In the genomic region with DNA sequence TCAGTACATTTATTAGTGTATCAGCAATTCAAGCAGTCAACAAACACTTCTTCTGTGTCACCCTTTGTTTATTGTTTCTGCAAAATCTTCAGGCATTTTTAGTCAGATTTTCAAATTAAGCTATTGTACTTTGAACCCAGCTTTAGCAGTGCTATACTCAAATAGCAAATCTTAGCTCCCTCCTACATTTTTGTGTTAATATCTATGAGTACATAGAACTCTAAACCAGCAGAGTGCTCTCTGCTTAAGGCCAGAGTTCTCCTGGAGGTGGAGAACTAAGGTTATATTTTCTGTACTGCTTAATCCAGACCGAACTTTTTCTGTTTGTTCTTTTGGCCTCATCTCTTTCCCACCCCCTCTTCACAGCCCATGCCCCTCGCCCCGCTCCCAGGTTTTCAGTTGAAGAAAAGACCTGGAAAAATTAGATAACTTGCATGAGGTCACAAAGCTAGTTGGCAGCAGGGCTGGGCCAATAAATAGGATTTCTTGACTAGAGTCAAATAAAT, we compare ENCODE assay signal across 31 cellular contexts. TPM values are rescaled to one million over a fixed set of nuclear protein-coding genes. Genes with fewer than 3 reads are reported as not detected.
"Had no signal": no experiment of that assay in that cellular context is flagged by ENCODE, and none has a peak within 500 bp of the region (broad histone marks: within the 10 kb centered on the region; RNA-seq: fewer than 3 reads in every experiment).

No MANE protein-coding gene starts in this region.

- DNase-seq: dermis blood vessel endothelial cell; dorsolateral prefrontal cortex; effector CD4-positive, alpha-beta T cell; effector memory CD4-positive, alpha-beta T cell; foreskin keratinocyte; gastrocnemius medialis; glutamatergic neuron; head of caudate nucleus; heart right ventricle; hippocampal formation; left cardiac atrium; left lung; left ventricle myocardium superior; lower lobe of right lung; mesenchymal stem cell; midbrain; naive thymus-derived CD4-positive, alpha-beta T cell had no signal

- H3K27me3 ChIP-seq: dorsolateral prefrontal cortex, esophagus muscularis mucosa, gastrocnemius medialis, heart right ventricle, left lung had no signal

- H3K4me3 ChIP-seq: coronary artery, dorsolateral prefrontal cortex, esophagus muscularis mucosa, gastrocnemius medialis, heart right ventricle, left lung, lower lobe of right lung had no signal

- FAIRE-seq: colon, endothelial cell of umbilical vein, islet of Langerhans, keratinocyte had no signal

- H3K27ac ChIP-seq: coronary artery, dorsolateral prefrontal cortex, esophagus muscularis mucosa, foreskin keratinocyte, gastrocnemius medialis, heart right ventricle, left lung, lower lobe of right lung had no signal

- H3K4me1 ChIP-seq: esophagus muscularis mucosa, foreskin keratinocyte, gastrocnemius medialis, heart right ventricle, left lung, lower lobe of right lung had no signal

- ATAC-seq: foreskin keratinocyte; gastrocnemius medialis; heart right ventricle; left cardiac atrium; left lung; left ventricle myocardium superior; lower lobe of right lung; naive thymus-derived CD4-positive, alpha-beta T cell had no signal

- H3K9me3 ChIP-seq: esophagus muscularis mucosa, gastrocnemius medialis, heart right ventricle, left lung, lower lobe of right lung had no signal

- H3K36me3 ChIP-seq: esophagus muscularis mucosa, gastrocnemius medialis, heart right ventricle, left lung, lower lobe of right lung had no signal

RNA-seq across cellular contexts. Expression of gene SCN1A, which starts 29.2 kb away (rescaled TPM):
- total RNA-seq: dermis blood vessel endothelial cell; endothelial cell of umbilical vein; epithelial cell of proximal tubule; fibroblast of villous mesenchyme; foreskin keratinocyte; gastrocnemius medialis; glomerular endothelial cell; kidney epithelial cell; lung microvascular endothelial cell; mononuclear cell; mucosa of gallbladder; naive thymus-derived CD4-positive, alpha-beta T cell had no signal
- polyA plus RNA-seq: endothelial cell of umbilical vein; esophagus; foreskin keratinocyte; keratinocyte; naive thymus-derived CD4-positive, alpha-beta T cell had no signal
